In the genomic region with DNA sequence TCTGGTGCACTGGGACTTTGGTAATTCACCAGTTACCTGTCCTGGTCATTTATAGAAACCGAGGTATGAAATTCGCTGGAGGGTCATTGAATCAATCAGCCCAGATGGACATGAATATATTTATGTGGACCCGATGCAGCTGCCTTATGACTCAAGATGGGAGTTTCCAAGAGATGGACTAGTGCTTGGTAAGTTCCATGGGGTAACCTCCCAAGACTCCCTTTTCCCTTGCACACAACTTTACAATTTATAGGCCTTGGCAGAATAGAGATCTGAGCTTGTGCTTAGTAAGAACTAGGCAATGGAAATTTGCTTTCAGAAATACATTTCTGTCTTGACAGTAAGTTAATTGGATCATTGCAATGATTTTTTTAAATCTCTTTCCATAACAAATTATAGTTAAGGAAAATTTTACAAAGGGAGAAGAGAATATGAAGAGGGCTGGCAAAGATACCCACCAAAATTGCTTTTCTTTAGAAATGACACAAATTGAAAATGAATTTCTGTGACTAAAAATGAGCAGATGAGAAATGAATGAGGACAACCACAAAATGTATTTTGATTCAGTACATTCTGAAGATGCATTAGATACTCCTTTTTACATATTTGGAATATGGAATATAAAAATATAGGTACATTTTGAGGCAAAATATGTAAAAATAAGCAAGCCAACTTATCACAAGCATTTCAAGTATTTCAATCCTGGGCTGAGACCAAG, we compare ENCODE assay signal across 1 cellular context.
TF ChIP-seq lines count a peak whose summit lies in the region.

No MANE protein-coding gene starts in this region.

TF ChIP-seq in GM12878, 131 proteins besides CTCF, POLR2A, EP300 and RAD21 (continued from another document):
- TF ChIP-seq, protein P1, sequence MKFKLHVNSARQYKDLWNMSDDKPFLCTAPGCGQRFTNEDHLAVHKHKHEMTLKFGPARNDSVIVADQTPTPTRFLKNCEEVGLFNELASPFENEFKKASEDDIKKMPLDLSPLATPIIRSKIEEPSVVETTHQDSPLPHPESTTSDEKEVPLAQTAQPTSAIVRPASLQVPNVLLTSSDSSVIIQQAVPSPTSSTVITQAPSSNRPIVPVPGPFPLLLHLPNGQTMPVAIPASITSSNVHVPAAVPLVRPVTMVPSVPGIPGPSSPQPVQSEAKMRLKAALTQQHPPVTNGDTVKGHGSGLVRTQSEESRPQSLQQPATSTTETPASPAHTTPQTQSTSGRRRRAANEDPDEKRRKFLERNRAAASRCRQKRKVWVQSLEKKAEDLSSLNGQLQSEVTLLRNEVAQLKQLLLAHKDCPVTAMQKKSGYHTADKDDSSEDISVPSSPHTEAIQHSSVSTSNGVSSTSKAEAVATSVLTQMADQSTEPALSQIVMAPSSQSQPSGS (IDR thresholded peaks at IDR 0.05; ENCODE audit: low read length), result 0 out of 2 replicates have a peak, but pooled peaks have one; percentile 20
- no peak for TF ChIP-seq TCF12 (IDR thresholded peaks at IDR 0.05; ENCODE audit: low read depth, low read length)
